Comparison of ENCODE assay signal across 8 cellular contexts in genomic region chrX:150693782-150694574, GRCh38.
DNase-seq lines count a peak whose midpoint lies in the region; ATAC-seq and TF ChIP-seq lines count a peak whose summit lies in the region.

No MANE protein-coding gene starts in this region.

- peaks cover 40% of the 10 kb centered on the region for H3K4me1 ChIP-seq in BLaER1
- peaks cover 5% of the 10 kb centered on the region for H3K4me1 ChIP-seq in mucosa of stomach (ENCODE audit: control insufficient read depth, insufficient read depth, low read length)

- no peaks in the 10 kb centered on the region for H3K36me3 ChIP-seq in BLaER1
- no peaks in the 10 kb centered on the region for H3K36me3 ChIP-seq in mucosa of stomach (ENCODE audit: control insufficient read depth, insufficient read depth, low read length)

- ATAC-seq in GM19025 (IDR thresholded peaks at IDR 0.05; ENCODE audit: low read depth, unreplicated experiment) (peak; percentile 70), HG03139 (IDR thresholded peaks at IDR 0.05; ENCODE audit: unreplicated experiment) (peak; percentile 65)
- ATAC-seq in stimulated activated naive CD8-positive, alpha-beta T cell treated with anti-CD3 and anti-CD28 coated beads, Interleukin-15, Interleukin-2, amounts not matched to agents 100 U/mL and 50 U/mL, for 24 hours = peak; percentile 31

- H4K20me1 ChIP-seq in BLaER1 = no peaks in the 10 kb centered on the region

- peak overlapping the region; percentile 89 for H3K27ac ChIP-seq in BLaER1

- H3K4me2 ChIP-seq in BLaER1 = peak overlapping the region; percentile 73

- H3K4me3 ChIP-seq in BLaER1 (peak overlapping the region; percentile 66), epithelial cell of esophagus (ENCODE audit: low read length) (peak overlapping the region; percentile 56), mucosa of stomach (ENCODE audit: low read length) (peak overlapping the region; percentile 56)

- 0 out of 2 replicates have a peak, but pooled peaks cover 10% of the 10 kb centered on the region for H3K9me3 ChIP-seq in BLaER1
- H3K9me3 ChIP-seq in mucosa of stomach (ENCODE audit: control insufficient read depth, low read length) = no peaks in the 10 kb centered on the region

- no peaks in the 10 kb centered on the region for H3K27me3 ChIP-seq in BLaER1
- no peaks in the 10 kb centered on the region for H3K27me3 ChIP-seq in mucosa of stomach (ENCODE audit: control insufficient read depth, insufficient read depth, low read length)

- H3K9ac ChIP-seq in BLaER1 (peak overlapping the region; percentile 82), mucosa of stomach (ENCODE audit: low read length) (peak overlapping the region; percentile 83)

- no peak for TF ChIP-seq CTCF in epithelial cell of esophagus (IDR thresholded peaks at IDR 0.05; ENCODE audit: insufficient read depth, low read depth, low read length, missing control alignments)

- DNase-seq in NCI-H526 treated with DMSO at 0.1 percent for 48 hours (lab: John Stamatoyannopoulos, UW) = peak; percentile 6
- DNase-seq in activated CD8-positive, alpha-beta memory T cell treated with anti-CD3 and anti-CD28 coated beads, Interleukin-2, amount 50 U/mL, for 4 hours = peak; percentile 59
- peak; percentile 95 for DNase-seq in epithelial cell of esophagus (ENCODE audit: low read depth)
- DNase-seq in stimulated activated naive CD8-positive, alpha-beta T cell treated with anti-CD3 and anti-CD28 coated beads, Interleukin-15, Interleukin-2, amounts not matched to agents 100 U/mL and 50 U/mL, for 24 hours = peak; percentile 77

Comparison
In these comparisons a context has a peak if more than half of its experiments do, and no peak if none do; other contexts are left out.
1. Peak in every context shown above with its lines: DNase-seq, ATAC-seq, H3K4me3 ChIP-seq and H3K27ac ChIP-seq.
2. DNase-seq: peak in every context shown above with its lines; median percentile 95 in epithelial cell of esophagus; 77 in stimulated activated naive CD8-positive, alpha-beta T cell treated with anti-CD3 and anti-CD28 coated beads, Interleukin-15, Interleukin-2, amounts not matched to agents 100 U/mL and 50 U/mL, for 24 hours; 59 in activated CD8-positive, alpha-beta memory T cell treated with anti-CD3 and anti-CD28 coated beads, Interleukin-2, amount 50 U/mL, for 4 hours; 6 in NCI-H526 treated with DMSO at 0.1 percent for 48 hours.